Comparison of ENCODE assay signal across 24 cellular contexts in the genomic region with DNA sequence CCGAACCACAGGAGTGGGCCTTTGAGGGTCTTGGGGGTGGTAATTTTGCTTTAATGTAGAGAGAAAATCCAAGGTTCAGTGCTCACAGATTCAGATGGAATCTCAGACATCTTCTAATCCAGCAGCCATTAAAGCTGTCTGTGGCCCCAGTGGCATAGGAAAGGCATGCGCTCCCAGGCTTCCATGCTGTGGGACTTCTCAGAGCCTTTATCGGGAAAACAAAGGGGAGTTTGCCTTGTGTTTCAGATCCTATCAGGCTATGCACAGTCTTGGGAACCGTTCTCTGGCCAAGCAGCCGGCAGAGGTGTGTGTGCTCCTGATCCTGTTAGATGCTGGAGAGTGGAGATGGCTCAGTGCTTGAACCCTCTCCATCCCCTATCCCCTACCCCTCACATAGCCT. TPM values are rescaled to one million over a fixed set of nuclear protein-coding genes. Genes with fewer than 3 reads are reported as not detected.
DNase-seq lines count a peak whose midpoint lies in the region; ATAC-seq and TF ChIP-seq lines count a peak whose summit lies in the region.
"Had no signal": no experiment of that assay in that cellular context is flagged by ENCODE, and none has a peak within 500 bp of the region (broad histone marks: within the 10 kb centered on the region; RNA-seq: fewer than 3 reads in every experiment).

No MANE protein-coding gene starts in this region.

- peaks cover 0 to 11% (median 0%) of the 10 kb centered on the region in 7 donors for H3K27me3 ChIP-seq in heart right ventricle
- peaks cover 41% of the 10 kb centered on the region for H3K27me3 ChIP-seq in gastroesophageal sphincter
- peaks cover 0 to 53% (median 3%) of the 10 kb centered on the region in 3 donors for H3K27me3 ChIP-seq in sigmoid colon
- no peaks in the 10 kb centered on the region for H3K27me3 ChIP-seq in uterus
- H3K27me3 ChIP-seq: brain microvascular endothelial cell had no signal

- TF ChIP-seq CTCF in heart right ventricle (IDR thresholded peaks at IDR 0.05), result no peak
- no peak for TF ChIP-seq CTCF in gastroesophageal sphincter (IDR thresholded peaks at IDR 0.05)
- no peak for TF ChIP-seq CTCF in sigmoid colon (IDR thresholded peaks at IDR 0.05)
- no peak for TF ChIP-seq CTCF in uterus (IDR thresholded peaks at IDR 0.05)

- H3K9me3 ChIP-seq in heart right ventricle, result no peaks in the 10 kb centered on the region
- H3K9me3 ChIP-seq in gastroesophageal sphincter, result no peaks in the 10 kb centered on the region
- H3K9me3 ChIP-seq in sigmoid colon, result no peaks in the 10 kb centered on the region
- no peaks in the 10 kb centered on the region for H3K9me3 ChIP-seq in uterus

- H3K4me3 ChIP-seq in heart right ventricle (peak overlapping the region in 1 of 10 donors; percentile 33), gastroesophageal sphincter (no peak overlapping the region), sigmoid colon (no peak overlapping the region), uterus (no peak overlapping the region)

- TF ChIP-seq POLR2A in gastroesophageal sphincter (IDR thresholded peaks at IDR 0.05), result no peak
- no peak for TF ChIP-seq POLR2A in sigmoid colon (IDR thresholded peaks at IDR 0.05)
- no peak for TF ChIP-seq POLR2A in uterus (IDR thresholded peaks at IDR 0.05)

- H3K27ac ChIP-seq in heart right ventricle, result peak overlapping the region; percentile 72 to 92 (median 85)
- H3K27ac ChIP-seq in gastroesophageal sphincter, result peak overlapping the region in 3 of 4 donors; percentile 54 to 65 (median 64)
- H3K27ac ChIP-seq in sigmoid colon, result peak overlapping the region; percentile 25 to 63 (median 35)
- H3K27ac ChIP-seq in uterus, result peak overlapping the region; percentile 65 to 72
- H3K27ac ChIP-seq: brain microvascular endothelial cell had no signal

- DNase-seq in heart right ventricle, result no peak
- DNase-seq in left ventricle myocardium superior, result no peak
- no peak for DNase-seq in sigmoid colon
- DNase-seq in uterus, result no peak
- DNase-seq in DMS53 (lab: John Stamatoyannopoulos, UW), result no peak
- DNase-seq: activated CD4-positive, alpha-beta T cell treated with anti-CD3 and anti-CD28 coated beads for 1 hour; activated naive CD8-positive, alpha-beta T cell treated with anti-CD3 and anti-CD28 coated beads, Interleukin-2, amount 10 ng/mL, durations not matched to agents 7 days and 5 days; brain microvascular endothelial cell; COR-L47; dermis blood vessel endothelial cell; foreskin fibroblast; H9; midbrain; NCI-H187 treated with DMSO at 0.1 percent for 48 hours; nephron progenitor cell; PC-3; SIG-M5 had no signal

- ATAC-seq in heart right ventricle, result no peak
- ATAC-seq in left ventricle myocardium superior, result no peak
- ATAC-seq in gastroesophageal sphincter, result no peak
- ATAC-seq in HG03457 (IDR thresholded peaks at IDR 0.05; ENCODE audit: unreplicated experiment), result no peak
- ATAC-seq in GM19035 (IDR thresholded peaks at IDR 0.05; ENCODE audit: unreplicated experiment), result no peak
- ATAC-seq: PC-3 had no signal

- H3K36me3 ChIP-seq in heart right ventricle (no peaks in the 10 kb centered on the region), gastroesophageal sphincter (no peaks in the 10 kb centered on the region), sigmoid colon (no peaks in the 10 kb centered on the region), uterus (no peaks in the 10 kb centered on the region)
- H3K36me3 ChIP-seq: brain microvascular endothelial cell had no signal

- intact Hi-C loops in heart right ventricle (cut with DNase I), result no loop called here
- intact Hi-C loops in left ventricle myocardium superior (cut with micrococcal nuclease), result no loop called here
- intact Hi-C loops in sigmoid colon (cut with DNase I), result no loop called here
- intact Hi-C loops in uterus (cut with DNase I; ENCODE audit: low total_unique reads), result no loop called here

- WGBS in heart right ventricle, 2 donors, result 72 to 83% methylated on average over 5 of the region's 5 CpGs
- 91% methylated on average over 4 of the region's 5 CpGs; no CpG with 5 or more reads in 1 of the 2 donors for WGBS in gastroesophageal sphincter (ENCODE audit: low coverage in 1 of 2), 2 donors
- 92 to 94% methylated on average over 5 of the region's 5 CpGs for WGBS in sigmoid colon, 2 donors

- TF ChIP-seq EP300 in gastroesophageal sphincter (IDR thresholded peaks at IDR 0.05) (no peak), sigmoid colon (IDR thresholded peaks at IDR 0.05) (no peak)

- peaks cover 23 to 100% (median 83%) of the 10 kb centered on the region in 9 donors for H3K4me1 ChIP-seq in heart right ventricle
- H3K4me1 ChIP-seq in gastroesophageal sphincter, result peaks cover 0 to 56% (median 11%) of the 10 kb centered on the region in 3 donors
- peaks cover 0 to 8% (median 3%) of the 10 kb centered on the region in 4 donors for H3K4me1 ChIP-seq in sigmoid colon
- no peaks in the 10 kb centered on the region for H3K4me1 ChIP-seq in uterus

RNA-seq across cellular contexts. Expression of a gene that starts 7.8 kb away (rescaled TPM):
- 10 to 100 TPM; 11.1 to 46.3 (median 18.5) TPM for total RNA-seq in heart right ventricle
- polyA plus RNA-seq in heart right ventricle, result 10 to 100 TPM; 19.2 to 27.7 TPM
- 18.6 TPM for total RNA-seq in left ventricle myocardium superior
- total RNA-seq in gastroesophageal sphincter, result 10 to 100 TPM in 2 of 4 donors, 1 to 10 TPM in 2; 7.0 to 20.1 (median 12.6) TPM
- 1 to 10 TPM; 5.0 to 8.0 (median 6.7) TPM for total RNA-seq in sigmoid colon
- 10 to 100 TPM in 1 of 3 donors, 1 to 10 TPM in 2; 5.3 to 36.3 (median 7.8) TPM for polyA plus RNA-seq in sigmoid colon
- 10 to 100 TPM in 1 of 4 donors, 1 to 10 TPM in 3; 6.5 to 87.0 (median 7.8) TPM for total RNA-seq in uterus

RNA-seq across cellular contexts. Expression of a gene that starts 31.9 kb away (rescaled TPM):
- total RNA-seq in heart right ventricle (1 to 10 TPM in 2 of 10 donors, under 1 TPM in 6, not detected in 2; 0.29 to 2.4 (median 0.65) TPM), left ventricle myocardium superior (0.82 TPM), gastroesophageal sphincter (1 to 10 TPM in 3 of 4 donors, under 1 TPM in 1; 0.31 to 7.4 (median 2.2) TPM), sigmoid colon (1 to 10 TPM; 3.0 to 6.6 (median 4.9) TPM), uterus (1 to 10 TPM in 3 of 4 donors, not detected in 1; 1.0 to 3.2 (median 2.5) TPM)
- polyA plus RNA-seq in heart right ventricle (under 1 TPM; 0.22 to 0.57 TPM), sigmoid colon (1 to 10 TPM in 2 of 3 donors, under 1 TPM in 1; 0.69 to 3.6 (median 2.4) TPM)
- total RNA-seq: A172; activated CD8-positive, alpha-beta memory T cell treated with anti-CD3 and anti-CD28 coated beads for 36 hours; activated naive CD8-positive, alpha-beta T cell treated with anti-CD3 and anti-CD28 coated beads, Interleukin-2, amount 10 ng/mL, durations not matched to agents 7 days and 5 days; HT-29; PC-3 had no signal
- polyA plus RNA-seq: keratinocyte had no signal

RNA-seq across cellular contexts. Expression of a gene that starts 58.4 kb away (rescaled TPM):
- total RNA-seq in heart right ventricle, result under 1 TPM in 1 of 10 donors, not detected in 9; 0.09 TPM
- not detected for polyA plus RNA-seq in heart right ventricle
- total RNA-seq in left ventricle myocardium superior, result not detected
- under 1 TPM in 1 of 4 donors, not detected in 3; 0.15 TPM for total RNA-seq in gastroesophageal sphincter
- total RNA-seq in sigmoid colon, result not detected
- polyA plus RNA-seq in sigmoid colon, result not detected
- 1 to 10 TPM in 1 of 4 donors, under 1 TPM in 1, not detected in 2; 0.18 to 5.4 TPM for total RNA-seq in uterus
- total RNA-seq: A172; activated CD8-positive, alpha-beta memory T cell treated with anti-CD3 and anti-CD28 coated beads for 36 hours; dermis blood vessel endothelial cell; HT-29; PC-3 had no signal
- polyA plus RNA-seq: keratinocyte had no signal

Comparison
In these comparisons a context has a peak if more than half of its experiments do, and no peak if none do; other contexts are left out.
1. H3K27ac ChIP-seq: peak in every context shown above with its lines; median percentile 85 in heart right ventricle; 68 in uterus; 64 in gastroesophageal sphincter; 35 in sigmoid colon.